37 cellular contexts compared by ENCODE assay signal in the genomic region with DNA sequence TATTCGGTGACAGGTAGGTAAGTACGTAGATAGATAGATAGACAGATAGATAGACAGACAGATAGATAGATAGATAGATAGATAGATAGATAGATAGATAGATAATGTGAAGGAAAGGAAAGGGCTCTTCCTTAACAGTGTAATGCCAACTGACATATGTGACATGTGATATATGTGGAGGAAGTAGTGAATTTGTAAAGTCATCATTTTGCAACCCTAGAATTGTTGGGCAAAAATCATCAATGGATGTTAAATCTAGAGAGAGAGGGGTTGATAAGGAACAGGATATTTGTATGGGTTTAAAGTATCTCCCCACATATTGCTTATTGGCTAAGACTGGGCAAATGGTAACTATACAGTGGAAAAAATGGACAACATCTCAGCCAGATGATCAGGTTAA.
"Had no signal": no experiment of that assay in that cellular context is flagged by ENCODE, and none has a peak within 500 bp of the region (broad histone marks: within the 10 kb centered on the region; RNA-seq: fewer than 3 reads in every experiment).

No MANE protein-coding gene starts in this region.

- H3K36me3 ChIP-seq: adrenal gland, brain microvascular endothelial cell, breast epithelium had no signal

- H3K9me3 ChIP-seq: adrenal gland, body of pancreas, breast epithelium had no signal

- H3K4me3 ChIP-seq: adrenal gland, body of pancreas, breast epithelium had no signal

- DNase-seq: activated B cell treated with CpG ODN at 0.5 μM for 24 hours; activated CD4-positive, alpha-beta memory T cell treated with anti-CD3 and anti-CD28 coated beads for 36 hours; activated CD4-positive, alpha-beta T cell treated with anti-CD3 and anti-CD28 coated beads for 4 hours; activated CD4-positive, alpha-beta T cell treated with anti-CD3 and anti-CD28 coated beads, Interleukin-2, amount 10 ng/mL, durations not matched to agents 24 days and 14 days; activated CD4-positive, alpha-beta T cell treated with anti-CD3 and anti-CD28 coated beads, Interleukin-2, amount 50 U/mL, for 1 hour; activated CD4-positive, alpha-beta T cell treated with anti-CD3 and anti-CD28 coated beads, Interleukin-2, amount 50 U/mL, for 4 hours; activated CD4-positive, CD25-positive, alpha-beta regulatory T cell treated with anti-CD3 and anti-CD28 coated beads, Interleukin-2, amount 50 U/mL, for 72 hours; activated CD8-positive, alpha-beta memory T cell treated with anti-CD3 and anti-CD28 coated beads, Interleukin-2, amount 50 U/mL, for 4 hours; activated CD8-positive, alpha-beta T cell treated with anti-CD3 and anti-CD28 coated beads for 36 hours; activated effector memory CD4-positive, alpha-beta T cell treated with anti-CD3 and anti-CD28 coated beads, Interleukin-2, amount 50 U/mL, for 16 hours; activated gamma-delta T cell treated with Interleukin-2 at 50 U/mL for 16 hours; activated naive CD4-positive, alpha-beta T cell; activated naive CD4-positive, alpha-beta T cell treated with anti-CD3 and anti-CD28 coated beads for 36 hours; activated naive CD4-positive, alpha-beta T cell treated with anti-CD3 and anti-CD28 coated beads, Interleukin-2, amount 50 U/mL, for 16 hours; activated naive CD8-positive, alpha-beta T cell treated with anti-CD3 and anti-CD28 coated beads for 36 hours; activated T-cell treated with anti-CD3 and anti-CD28 coated beads for 4 hours; activated T-cell treated with anti-CD3 and anti-CD28 coated beads, Interleukin-2, amount 50 U/mL, for 1 hour; activated T-cell treated with anti-CD3 and anti-CD28 coated beads, Interleukin-2, amount 50 U/mL, for 4 hours; activated T-cell treated with anti-CD3 and anti-CD28 coated beads, Interleukin-2, amount 50 U/mL, for 72 hours; adrenal gland; amniotic stem cell; aorta; body of pancreas; brain microvascular endothelial cell; cerebellar nuclear complex; T-helper 1 cell; T-helper 2 cell; T-helper 9 cell had no signal

- H3K4me3 Mint-ChIP-seq: activated B cell treated with CpG ODN at 0.5 μM for 24 hours; activated CD4-positive, alpha-beta memory T cell treated with anti-CD3 and anti-CD28 coated beads for 36 hours; activated CD4-positive, alpha-beta T cell treated with anti-CD3 and anti-CD28 coated beads, Interleukin-2, amount 10 ng/mL, durations not matched to agents 24 days and 14 days; activated CD8-positive, alpha-beta T cell treated with anti-CD3 and anti-CD28 coated beads for 36 hours; activated naive CD4-positive, alpha-beta T cell treated with anti-CD3 and anti-CD28 coated beads for 36 hours; activated naive CD8-positive, alpha-beta T cell treated with anti-CD3 and anti-CD28 coated beads for 36 hours; activated T-cell treated with anti-CD3 and anti-CD28 coated beads, Interleukin-2, amount 50 U/mL, for 4 hours; activated T-cell treated with anti-CD3 and anti-CD28 coated beads, Interleukin-2, amount 50 U/mL, for 72 hours; activated T-helper 1 cell treated with anti-CD3 and anti-CD28 coated beads, Interleukin-12 subunit alpha, Interleukin-12 subunit beta, Interleukin-2, Interleukin-4 antibody, amounts not matched to agents 30 ng/mL and 10 ng/mL and 1 ng/mL, durations not matched to agents 14 hours and 24 hours and 36 hours; activated T-helper 17 cell treated with anti-CD3 and anti-CD28 coated beads, Interleukin-2, amount 50 U/mL, for 72 hours; central memory CD8-positive, alpha-beta T cell; T-helper 1 cell treated with Interleukin-12 subunit alpha and Interleukin-12 subunit beta and Interleukin-4 antibody, amounts not matched to agents 30 μg/mL and 1 μg/mL, for 36 hours; T-helper 2 cell treated with Interferon-gamma antibody and Interleukin-4, amounts not matched to agents 5 μg/mL and 100 μg/mL, for 36 hours had no signal

- H3K4me1 ChIP-seq: adrenal gland, breast epithelium had no signal

- H3K27ac ChIP-seq: adrenal gland, body of pancreas, brain microvascular endothelial cell, breast epithelium, VCaP had no signal

- H3K27ac Mint-ChIP-seq: activated B cell treated with CpG ODN at 0.5 μM for 24 hours; activated CD4-positive, alpha-beta memory T cell treated with anti-CD3 and anti-CD28 coated beads for 36 hours; activated CD4-positive, alpha-beta T cell treated with anti-CD3 and anti-CD28 coated beads, Interleukin-2, amount 10 ng/mL, durations not matched to agents 24 days and 14 days; activated CD8-positive, alpha-beta T cell treated with anti-CD3 and anti-CD28 coated beads for 36 hours; activated naive CD4-positive, alpha-beta T cell treated with anti-CD3 and anti-CD28 coated beads for 36 hours; activated naive CD4-positive, alpha-beta T cell treated with anti-CD3 and anti-CD28 coated beads, Interleukin-2, amount 50 U/mL, for 72 hours; activated naive CD8-positive, alpha-beta T cell treated with anti-CD3 and anti-CD28 coated beads for 36 hours; activated T-cell treated with anti-CD3 and anti-CD28 coated beads, Interleukin-2, amount 50 U/mL, for 72 hours; activated T-helper 1 cell treated with anti-CD3 and anti-CD28 coated beads, Interleukin-12 subunit alpha, Interleukin-12 subunit beta, Interleukin-2, Interleukin-4 antibody, amounts not matched to agents 30 ng/mL and 10 ng/mL and 1 ng/mL, durations not matched to agents 14 hours and 24 hours and 36 hours; activated T-helper 17 cell treated with anti-CD3 and anti-CD28 coated beads, Interleukin-2, amount 50 U/mL, for 72 hours; T-helper 1 cell treated with Interleukin-12 subunit alpha and Interleukin-12 subunit beta and Interleukin-4 antibody, amounts not matched to agents 30 μg/mL and 1 μg/mL, for 36 hours; T-helper 2 cell treated with Interferon-gamma antibody and Interleukin-4, amounts not matched to agents 5 μg/mL and 100 μg/mL, for 36 hours had no signal

- H3K36me3 Mint-ChIP-seq: activated CD4-positive, alpha-beta memory T cell treated with anti-CD3 and anti-CD28 coated beads for 36 hours; activated naive CD4-positive, alpha-beta T cell treated with anti-CD3 and anti-CD28 coated beads, Interleukin-2, amount 50 U/mL, for 72 hours; activated naive CD8-positive, alpha-beta T cell treated with anti-CD3 and anti-CD28 coated beads for 36 hours had no signal

- H3K27me3 ChIP-seq: adrenal gland, body of pancreas, brain microvascular endothelial cell, breast epithelium had no signal

- H3K27me3 Mint-ChIP-seq: activated B cell treated with CpG ODN at 0.5 μM for 24 hours had no signal

- ATAC-seq: activated CD8-positive, alpha-beta T cell treated with anti-CD3 and anti-CD28 coated beads for 36 hours; activated naive CD4-positive, alpha-beta T cell treated with anti-CD3 and anti-CD28 coated beads, Interleukin-2, amount 50 U/mL, for 72 hours; activated T-cell treated with anti-CD3 and anti-CD28 coated beads, Interleukin-2, amount 50 U/mL, for 4 hours; activated T-cell treated with anti-CD3 and anti-CD28 coated beads, Interleukin-2, amount 50 U/mL, for 72 hours; activated T-helper 17 cell treated with anti-CD3 and anti-CD28 coated beads, Interleukin-2, amount 50 U/mL, for 72 hours; body of pancreas had no signal

- H3K9me3 Mint-ChIP-seq: activated B cell treated with CpG ODN at 0.5 μM for 24 hours; activated CD4-positive, alpha-beta memory T cell treated with anti-CD3 and anti-CD28 coated beads for 36 hours; activated CD4-positive, alpha-beta T cell treated with anti-CD3 and anti-CD28 coated beads, Interleukin-2, amount 10 ng/mL, durations not matched to agents 24 days and 14 days; activated CD8-positive, alpha-beta T cell treated with anti-CD3 and anti-CD28 coated beads for 36 hours; activated naive CD4-positive, alpha-beta T cell treated with anti-CD3 and anti-CD28 coated beads for 36 hours; activated naive CD4-positive, alpha-beta T cell treated with anti-CD3 and anti-CD28 coated beads, Interleukin-2, amount 50 U/mL, for 72 hours; activated naive CD8-positive, alpha-beta T cell treated with anti-CD3 and anti-CD28 coated beads for 36 hours; activated T-cell treated with anti-CD3 and anti-CD28 coated beads, Interleukin-2, amount 50 U/mL, for 4 hours; activated T-cell treated with anti-CD3 and anti-CD28 coated beads, Interleukin-2, amount 50 U/mL, for 72 hours; activated T-helper 1 cell treated with anti-CD3 and anti-CD28 coated beads, Interleukin-12 subunit alpha, Interleukin-12 subunit beta, Interleukin-2, Interleukin-4 antibody, amounts not matched to agents 30 ng/mL and 10 ng/mL and 1 ng/mL, durations not matched to agents 14 hours and 24 hours and 36 hours; activated T-helper 17 cell treated with anti-CD3 and anti-CD28 coated beads, Interleukin-2, amount 50 U/mL, for 72 hours; central memory CD8-positive, alpha-beta T cell; T-helper 1 cell treated with Interleukin-12 subunit alpha and Interleukin-12 subunit beta and Interleukin-4 antibody, amounts not matched to agents 30 μg/mL and 1 μg/mL, for 36 hours; T-helper 2 cell treated with Interferon-gamma antibody and Interleukin-4, amounts not matched to agents 5 μg/mL and 100 μg/mL, for 36 hours had no signal

- H3K4me1 Mint-ChIP-seq: activated CD4-positive, alpha-beta T cell treated with anti-CD3 and anti-CD28 coated beads, Interleukin-2, amount 10 ng/mL, durations not matched to agents 24 days and 14 days; activated T-helper 17 cell treated with anti-CD3 and anti-CD28 coated beads, Interleukin-2, amount 50 U/mL, for 72 hours; central memory CD8-positive, alpha-beta T cell had no signal

- FAIRE-seq: TTC549 had no signal
